9 cellular contexts compared by ENCODE assay signal in the genomic region with DNA sequence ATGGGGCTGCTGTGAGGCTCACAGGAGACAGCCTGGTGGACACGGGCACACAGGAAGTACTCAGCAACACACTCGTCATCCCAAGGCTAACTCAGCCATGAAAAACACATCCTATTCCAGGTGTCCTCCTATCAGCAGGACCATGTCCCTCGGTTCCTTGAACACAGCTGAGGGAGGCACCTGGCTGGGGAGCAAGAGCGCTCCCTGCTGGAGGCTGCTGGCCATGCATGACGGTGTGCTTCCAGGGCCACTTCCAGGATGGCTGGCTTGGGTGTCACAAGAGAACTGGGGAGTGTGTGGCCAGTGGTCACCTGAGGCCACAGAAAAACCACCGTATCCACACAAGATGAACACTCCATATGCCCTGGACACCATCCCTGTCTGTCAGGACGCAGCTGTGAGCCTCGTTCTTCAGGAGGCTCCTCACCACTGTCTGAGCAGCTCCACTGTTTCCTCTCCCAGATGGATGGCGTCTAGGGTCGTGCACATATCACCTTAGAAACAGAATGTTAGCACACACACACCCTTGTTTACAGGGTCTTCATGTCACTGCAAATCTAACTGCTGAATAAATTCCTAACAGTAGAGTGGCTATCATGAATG. TPM values are rescaled to one million over a fixed set of nuclear protein-coding genes. Genes with fewer than 3 reads are reported as not detected.
A peak's percentile ranks its signal among the peaks of the same experiment; 100 is the strongest.
DNase-seq lines count a peak whose midpoint lies in the region; ATAC-seq and TF ChIP-seq lines count a peak whose summit lies in the region.
"Had no signal": no experiment of that assay in that cellular context is flagged by ENCODE, and none has a peak within 500 bp of the region (broad histone marks: within the 10 kb centered on the region; RNA-seq: fewer than 3 reads in every experiment).

No MANE protein-coding gene starts in this region.

- H3K79me2 ChIP-seq in PC-9 (ENCODE audit: low read depth), result 0 out of 2 replicates have a peak, but pooled peaks cover 4% of the 10 kb centered on the region

- peaks cover 7% of the 10 kb centered on the region for H3K4me1 ChIP-seq in PC-9 (replicated peaks; ENCODE audit: insufficient read depth)

- no peak overlapping the region for H3K4me2 ChIP-seq in PC-9

- H3K4me3 ChIP-seq in PC-9, result no peak overlapping the region

- H3F3A ChIP-seq in PC-9 (ENCODE audit: insufficient read depth, low read depth), result peaks cover 11% of the 10 kb centered on the region; the same call in 1 of the 2 replicates

- H3K27me3 Mint-ChIP-seq in nephron progenitor cell (ENCODE audit: low read depth, poor library complexity), result no peaks in the 10 kb centered on the region
- no peaks in the 10 kb centered on the region for H3K27me3 Mint-ChIP-seq in stimulated activated memory B cell treated with anti-CD40 and anti-IgM and Interleukin-4, amounts not matched to agents 10 μg/mL and 1 μg/mL and 100 μg/mL, for 72 hours
- H3K27me3 Mint-ChIP-seq: activated naive CD8-positive, alpha-beta T cell had no signal

- H3K27ac Mint-ChIP-seq in nephron progenitor cell, result no peak overlapping the region
- H3K27ac Mint-ChIP-seq in stimulated activated memory B cell treated with anti-CD40 and anti-IgM and Interleukin-4, amounts not matched to agents 10 μg/mL and 1 μg/mL and 100 μg/mL, for 72 hours, result no peak overlapping the region
- H3K27ac Mint-ChIP-seq: activated naive CD8-positive, alpha-beta T cell had no signal

- no peaks in the 10 kb centered on the region for H3K9me3 Mint-ChIP-seq in nephron progenitor cell
- no peaks in the 10 kb centered on the region for H3K9me3 Mint-ChIP-seq in stimulated activated memory B cell treated with anti-CD40 and anti-IgM and Interleukin-4, amounts not matched to agents 10 μg/mL and 1 μg/mL and 100 μg/mL, for 72 hours

- H3K9me3 ChIP-seq in PC-9 (ENCODE audit: insufficient read depth, low read depth), result no peaks in the 10 kb centered on the region

- intact Hi-C loops in PC-9 (cut with micrococcal nuclease; ENCODE audit: unreplicated experiment), result loop anchor here (1.0 kb wide), 4 partner anchors 21 to 181 kb away; partner anchors contain the start of gene PARP3

- no peaks in the 10 kb centered on the region for H3K9me2 ChIP-seq in PC-9 (ENCODE audit: insufficient read depth)

- H4K20me1 ChIP-seq in PC-9 (ENCODE audit: insufficient read depth), result no peaks in the 10 kb centered on the region

- no peaks in the 10 kb centered on the region for H3K36me3 ChIP-seq in PC-9 (ENCODE audit: low read depth)

- POLR2A ChIA-PET in PC-9 (lab: Charles Lee; ENCODE audit: unreplicated experiment), result no interaction called here

- no peak overlapping the region for H2AFZ ChIP-seq in PC-9

- peaks cover 33% of the 10 kb centered on the region for H3K36me3 Mint-ChIP-seq in nephron progenitor cell (ENCODE audit: low read depth)
- no peaks in the 10 kb centered on the region for H3K36me3 Mint-ChIP-seq in stimulated activated memory B cell treated with anti-CD40 and anti-IgM and Interleukin-4, amounts not matched to agents 10 μg/mL and 1 μg/mL and 100 μg/mL, for 72 hours
- H3K36me3 Mint-ChIP-seq: activated naive CD8-positive, alpha-beta T cell had no signal

- H3K27me3 ChIP-seq in PC-9 (ENCODE audit: insufficient read depth, low read depth), result no peaks in the 10 kb centered on the region

- no peak overlapping the region for H3K4me3 Mint-ChIP-seq in nephron progenitor cell
- H3K4me3 Mint-ChIP-seq in stimulated activated memory B cell treated with anti-CD40 and anti-IgM and Interleukin-4, amounts not matched to agents 10 μg/mL and 1 μg/mL and 100 μg/mL, for 72 hours, result no peak overlapping the region
- H3K4me3 Mint-ChIP-seq: activated naive CD8-positive, alpha-beta T cell had no signal

- H3K4me1 Mint-ChIP-seq in nephron progenitor cell, result peaks cover 11% of the 10 kb centered on the region
- peaks cover 32% of the 10 kb centered on the region for H3K4me1 Mint-ChIP-seq in stimulated activated memory B cell treated with anti-CD40 and anti-IgM and Interleukin-4, amounts not matched to agents 10 μg/mL and 1 μg/mL and 100 μg/mL, for 72 hours

- ATAC-seq in HG02678 (IDR thresholded peaks at IDR 0.05; ENCODE audit: unreplicated experiment), result peak; percentile 50
- peak; percentile 50 for ATAC-seq in stimulated activated memory B cell treated with anti-CD40 and anti-IgM and Interleukin-4, amounts not matched to agents 10 μg/mL and 1 μg/mL and 100 μg/mL, for 72 hours
- no peak for ATAC-seq in GM21529 (IDR thresholded peaks at IDR 0.05; ENCODE audit: unreplicated experiment)

- no peak overlapping the region for H3K27ac ChIP-seq in PC-9

- no TSS peak for BruUV-seq in PC-9 (replicated peaks; lab: Mats Ljungman, UMichigan)

- TF ChIP-seq CTCF in PC-9 (conservative IDR thresholded peaks at IDR 0.05), result peak; percentile 81
- peak; percentile 93 for TF ChIP-seq CTCF in nephron progenitor cell (IDR thresholded peaks at IDR 0.05)

- CTCF ChIA-PET in PC-9 (lab: Charles Lee), result interaction anchor here (0.8 to 1.1 kb wide), 2 partner anchors 70 to 119 kb away, joined by 5 to 6 read pairs; no protein-coding TSS in a partner anchor

- DNase-seq in D341Med (ENCODE audit: low spot score) (peak; percentile 92), PC-9 (peak in 1 of 2 experiments; percentile 71), fibroblast of peridontal ligament (ENCODE audit: extremely low read depth) (peak; percentile 64), nephron progenitor cell (peak; percentile 84)
- DNase-seq in activated T-helper 1 cell treated with anti-CD3 and anti-CD28 coated beads, Interleukin-2, amount 50 U/mL, for 16 hours (ENCODE audit: low read depth in 1 of 2, low spot score in 1 of 2), result peak; percentile 60 to 66

RNA-seq across cellular contexts. Expression of gene POC1A, which starts 31.0 kb away (rescaled TPM):
- 28.8 and 35.0 TPM in 2 replicates for total RNA-seq in PC-9 (2021)
